ENCODE assay signal across 12 cellular contexts in genomic region chr6:149449831-149450678, GRCh38. TPM values are rescaled to one million over a fixed set of nuclear protein-coding genes. Genes with fewer than 3 reads are reported as not detected.
DNase-seq lines count a peak whose midpoint lies in the region; TF ChIP-seq lines count a peak whose summit lies in the region.
"Had no signal": no experiment of that assay in that cellular context is flagged by ENCODE, and none has a peak within 500 bp of the region (broad histone marks: within the 10 kb centered on the region; RNA-seq: fewer than 3 reads in every experiment).

No MANE protein-coding gene starts in this region.

- intact Hi-C loops in dorsolateral prefrontal cortex (cut with DNase I): loop anchor here in 1 of 2 donors (10.0 kb wide), 1 partner anchor 65 kb away; no protein-coding TSS in a partner anchor

- no peak for TF ChIP-seq CTCF in dorsolateral prefrontal cortex (IDR thresholded peaks at IDR 0.05 in 54 of 56, conservative IDR thresholded peaks at IDR 0.05 in 2 of 56; ENCODE audit: low read depth in 1 of 56, partially characterized antibody in 56 of 56)

- H3K4me3 ChIP-seq in dorsolateral prefrontal cortex: peak overlapping the region in 58 of 59 donors; percentile 34 to 72 (median 58)
- H3K4me3 ChIP-seq in mucosa of stomach (ENCODE audit: low read length): no peak overlapping the region
- H3K4me3 ChIP-seq in subcutaneous abdominal adipose tissue (ENCODE audit: low read depth in 1 of 5, low read length in 5 of 5): peak overlapping the region in 4 of 5 donors; percentile 13 to 58 (median 34)

- H3K9me3 ChIP-seq in mucosa of stomach (ENCODE audit: control insufficient read depth, low read length): no peaks in the 10 kb centered on the region
- H3K9me3 ChIP-seq in subcutaneous abdominal adipose tissue (ENCODE audit: control insufficient read depth in 5 of 5, low read length in 5 of 5): no peaks in the 10 kb centered on the region

- H3K4me1 ChIP-seq in mucosa of stomach (ENCODE audit: control insufficient read depth, insufficient read depth, low read length) (peaks cover 44% of the 10 kb centered on the region), subcutaneous abdominal adipose tissue (ENCODE audit: control insufficient read depth in 5 of 5, insufficient read depth in 5 of 5, low read length in 5 of 5) (peaks cover 11 to 38% (median 34%) of the 10 kb centered on the region in 5 donors)

- H3K27ac ChIP-seq in dorsolateral prefrontal cortex (peak overlapping the region in 4 of 59 donors; percentile 19 to 73 (median 59)), subcutaneous abdominal adipose tissue (ENCODE audit: low read depth, low read length) (no peak overlapping the region)

- peak; percentile 61 for DNase-seq in activated effector memory CD4-positive, alpha-beta T cell treated with anti-CD3 and anti-CD28 coated beads, Interleukin-2, amount 50 U/mL, for 16 hours
- DNase-seq in activated effector memory CD4-positive, alpha-beta T cell treated with Interleukin-2 at 50 U/mL for 16 hours: no peak
- DNase-seq in dorsolateral prefrontal cortex (no peak), retina (no peak), pons (ENCODE audit: low spot score) (no peak), activated gamma-delta T cell (lab: John Stamatoyannopoulos, UW) (no peak)
- DNase-seq: GF-D8, NCI-H2081 had no signal

- H3K27me3 ChIP-seq in dorsolateral prefrontal cortex (peaks cover 0 to 16% (median 0%) of the 10 kb centered on the region in 45 donors), mucosa of stomach (ENCODE audit: control insufficient read depth, insufficient read depth, low read length) (peaks cover 5% of the 10 kb centered on the region), subcutaneous abdominal adipose tissue (ENCODE audit: control insufficient read depth in 5 of 5, insufficient read depth in 4 of 5, low read length in 5 of 5) (peaks cover 22 to 56% (median 38%) of the 10 kb centered on the region in 5 donors)

- H3K36me3 ChIP-seq in mucosa of stomach (ENCODE audit: control insufficient read depth, insufficient read depth, low read length): no peaks in the 10 kb centered on the region
- no peaks in the 10 kb centered on the region for H3K36me3 ChIP-seq in subcutaneous abdominal adipose tissue (ENCODE audit: control insufficient read depth in 5 of 5, insufficient read depth in 5 of 5, low read length in 5 of 5)

- H3K9ac ChIP-seq in mucosa of stomach (ENCODE audit: low read length): peak overlapping the region; percentile 52
- no peak overlapping the region for H3K9ac ChIP-seq in subcutaneous abdominal adipose tissue (ENCODE audit: low read length in 5 of 5)

RNA-seq across cellular contexts. Expression of gene ZC3H12D, which starts 34.8 kb away (rescaled TPM):
- 1 to 10 TPM in 100 of 120 experiments, under 1 TPM in 20; 0.28 to 4.6 (median 1.7) TPM for total RNA-seq in dorsolateral prefrontal cortex
- total RNA-seq: HT-29, SK-MEL-5 had no signal

RNA-seq across cellular contexts. Expression of gene SUMO4, which starts 50.0 kb away (rescaled TPM):
- 10 to 100 TPM in 6 of 120 experiments, 1 to 10 TPM in 114; 1.8 to 12.4 (median 6.3) TPM for total RNA-seq in dorsolateral prefrontal cortex
- total RNA-seq: SK-MEL-5 had no signal
